ENCODE assay signal across 21 cellular contexts in genomic region chr5:148499461-148499860, GRCh38.
"Had no signal": no experiment of that assay in that cellular context is flagged by ENCODE, and none has a peak within 500 bp of the region (broad histone marks: within the 10 kb centered on the region; RNA-seq: fewer than 3 reads in every experiment).

No MANE protein-coding gene starts in this region.

- ATAC-seq: gastroesophageal sphincter; left cardiac atrium; sciatic nerve; stimulated activated memory B cell treated with anti-CD40 and anti-IgM and Interleukin-4, amounts not matched to agents 10 μg/mL and 1 μg/mL and 100 μg/mL, for 72 hours had no signal

- DNase-seq: activated CD4-positive, alpha-beta T cell treated with anti-CD3 and anti-CD28 coated beads for 4 hours; activated CD4-positive, alpha-beta T cell treated with anti-CD3 and anti-CD28 coated beads, Interleukin-2, amount 50 U/mL, for 48 hours; activated CD4-positive, CD25-positive, alpha-beta regulatory T cell; activated naive CD4-positive, alpha-beta T cell treated with Interleukin-2 at 50 U/mL for 16 hours; activated naive CD8-positive, alpha-beta T cell treated with anti-CD3 and anti-CD28 coated beads for 36 hours; activated T-cell treated with anti-CD3 and anti-CD28 coated beads, Interleukin-2, amount 50 U/mL, for 48 hours; amniotic stem cell; caudate nucleus; dermis blood vessel endothelial cell; effector CD8-positive, alpha-beta T cell; head of caudate nucleus; hypothalamus; islet precursor cell; left cardiac atrium; nucleus accumbens; stimulated activated CD4-positive, alpha-beta T cell treated with anti-CD3 and anti-CD28 coated beads, Interleukin-15, amount 100 ng/mL, for 24 hours; stomach; T1000 had no signal
